Comparison of ENCODE assay signal across 17 cellular contexts in the genomic region with DNA sequence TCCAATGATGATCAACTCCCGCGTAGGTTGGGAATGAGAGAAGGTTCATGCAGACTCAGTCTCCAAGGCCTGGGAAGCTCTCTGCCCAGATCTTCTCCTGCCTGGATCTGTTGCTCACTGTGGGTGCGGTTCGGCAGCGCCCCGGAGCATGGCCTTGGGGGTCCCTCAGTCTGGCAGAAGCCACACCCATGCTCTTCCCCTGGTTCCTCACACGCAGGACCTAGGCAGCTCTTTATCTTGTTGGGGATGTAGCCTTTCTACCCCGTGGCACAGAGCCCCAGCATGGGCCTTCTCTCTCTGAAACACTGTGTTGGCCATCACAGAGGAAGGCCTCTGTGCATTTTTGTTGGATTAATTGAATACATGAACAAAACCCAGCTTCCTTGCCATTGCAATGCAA.
A peak's percentile ranks its signal among the peaks of the same experiment; 100 is the strongest.
DNase-seq lines count a peak whose midpoint lies in the region; ATAC-seq and TF ChIP-seq lines count a peak whose summit lies in the region.
"Had no signal": no experiment of that assay in that cellular context is flagged by ENCODE, and none has a peak within 500 bp of the region (broad histone marks: within the 10 kb centered on the region; RNA-seq: fewer than 3 reads in every experiment).

No MANE protein-coding gene starts in this region.

- ATAC-seq in left lobe of liver (no peak), HG03442 (IDR thresholded peaks at IDR 0.05; ENCODE audit: unreplicated experiment) (no peak)
- ATAC-seq: CD8-positive, alpha-beta T cell had no signal

- H3K4me1 ChIP-seq in osteoblast (ENCODE audit: insufficient read depth, low read length) (no peaks in the 10 kb centered on the region), transverse colon (peaks cover 0 to 14% (median 11%) of the 10 kb centered on the region in 4 donors), A673 (ENCODE audit: insufficient read depth, low read length, poor library complexity, severe bottlenecking) (no peaks in the 10 kb centered on the region)
- H3K4me1 ChIP-seq: BLaER1 treated with 17β-estradiol and CSF1 and Interleukin-3, amounts not matched to agents 10 nM and 100 nM had no signal

- in situ Hi-C loops in transverse colon (cut with MboI; ENCODE audit: low pct_ligation_motif_present in 1 of 4, low pct_unique_long_range_greater_than_20kb in 1 of 4, low sequenced_read_pairs in 3 of 4) = no loop called here
- in situ Hi-C loops in KBM-7 (cut with MboI; ENCODE audit: low pct_unique_long_range_greater_than_20kb, low sequenced_read_pairs) = no loop called here

- TF ChIP-seq CTCF in osteoblast (IDR thresholded peaks at IDR 0.05; ENCODE audit: extremely low read depth, low read depth, low read length) (no peak), transverse colon (IDR thresholded peaks at IDR 0.05) (no peak), A673 (conservative IDR thresholded peaks at IDR 0.05; ENCODE audit: low read depth, low read length) (no peak)

- H3K4me3 ChIP-seq in osteoblast (ENCODE audit: insufficient read depth, low read length) (no peak overlapping the region), transverse colon (no peak overlapping the region), A673 (ENCODE audit: low read depth, low read length, poor library complexity, severe bottlenecking) (no peak overlapping the region)
- H3K4me3 ChIP-seq: BLaER1 treated with 17β-estradiol and CSF1 and Interleukin-3, amounts not matched to agents 10 nM and 100 nM; GM23248 had no signal

- H3K27ac ChIP-seq in osteoblast (ENCODE audit: low read depth, low read length) = no peak overlapping the region
- H3K27ac ChIP-seq in transverse colon = no peak overlapping the region
- H3K27ac ChIP-seq in A673 (ENCODE audit: low read depth, low read length, poor library complexity, severe bottlenecking) = no peak overlapping the region
- H3K27ac ChIP-seq: 22Rv1; BLaER1 treated with 17β-estradiol and CSF1 and Interleukin-3, amounts not matched to agents 10 nM and 100 nM; GM23248; HL-60 had no signal

- no peaks in the 10 kb centered on the region for H3K79me2 ChIP-seq in osteoblast (ENCODE audit: insufficient read depth, low read length)

- no peaks in the 10 kb centered on the region for H4K20me1 ChIP-seq in osteoblast (ENCODE audit: insufficient read depth, low read length)
- H4K20me1 ChIP-seq: BLaER1 treated with 17β-estradiol and CSF1 and Interleukin-3, amounts not matched to agents 10 nM and 100 nM had no signal

- 82% methylated on average over 8 of the region's 8 CpGs; no CpG with 5 or more reads in 1 of the 2 donors for whole genome bisulfite sequencing in transverse colon (ENCODE audit: low coverage in 1 of 2), 2 donors

- TF ChIP-seq EP300 in transverse colon (IDR thresholded peaks at IDR 0.05; ENCODE audit: low read depth) = no peak

- H3K9me3 ChIP-seq in osteoblast (ENCODE audit: low read depth, low read length) (peaks cover 2% of the 10 kb centered on the region), transverse colon (no peaks in the 10 kb centered on the region), A673 (ENCODE audit: low read depth, low read length, poor library complexity, severe bottlenecking) (no peaks in the 10 kb centered on the region)
- H3K9me3 ChIP-seq: BLaER1 treated with 17β-estradiol and CSF1 and Interleukin-3, amounts not matched to agents 10 nM and 100 nM had no signal

- H3K27me3 ChIP-seq in osteoblast (ENCODE audit: insufficient read depth, low read length) (no peaks in the 10 kb centered on the region), transverse colon (no peaks in the 10 kb centered on the region), A673 (replicated peaks; ENCODE audit: insufficient read depth, low read depth, low read length, poor library complexity) (peaks cover 11% of the 10 kb centered on the region)
- H3K27me3 ChIP-seq: BLaER1 treated with 17β-estradiol and CSF1 and Interleukin-3, amounts not matched to agents 10 nM and 100 nM had no signal

- intact Hi-C loops in transverse colon (cut with DNase I; ENCODE audit: low total_unique reads) = no loop called here
- intact Hi-C loops in A673 (cut with micrococcal nuclease; ENCODE audit: unreplicated experiment) = no loop called here

- no peak for TF ChIP-seq POLR2A in transverse colon (IDR thresholded peaks at IDR 0.05)

- H2AFZ ChIP-seq in osteoblast (ENCODE audit: low read length) = no peak overlapping the region
- H2AFZ ChIP-seq: GM23248 had no signal

- H3K36me3 ChIP-seq in osteoblast (ENCODE audit: insufficient read depth, low read length) (no peaks in the 10 kb centered on the region), transverse colon (no peaks in the 10 kb centered on the region), A673 (ENCODE audit: insufficient read depth, low read length, poor library complexity, severe bottlenecking) (no peaks in the 10 kb centered on the region)
- H3K36me3 ChIP-seq: BLaER1 treated with 17β-estradiol and CSF1 and Interleukin-3, amounts not matched to agents 10 nM and 100 nM had no signal

- BruUV-seq in A673 (replicated peaks; lab: Mats Ljungman, UMichigan) = no TSS peak

- DNase-seq in activated CD8-positive, alpha-beta memory T cell treated with anti-CD3 and anti-CD28 coated beads for 24 hours = peak; percentile 37
- DNase-seq in activated CD8-positive, alpha-beta memory T cell treated with anti-CD3 and anti-CD28 coated beads, Interleukin-2, amount 50 U/mL, for 48 hours = no peak
- DNase-seq in left lobe of liver (ENCODE audit: low spot score) = peak; percentile 16
- peak; percentile 17 for DNase-seq in osteoblast (ENCODE audit: insufficient read length, low spot score, missing footprints)
- peak; percentile 1 for DNase-seq in transverse colon
- no peak for DNase-seq in A673 (ENCODE audit: low spot score)
- no peak for DNase-seq in KBM-7
- DNase-seq: Calu3; CD8-positive, alpha-beta T cell; DMS79 treated with DMSO at 0.1 percent for 48 hours; GF-D8; GM23248; HCEC 1CT had no signal

- CTCF ChIA-PET in A673 (lab: Charles Lee) = no interaction called here

- POLR2A ChIA-PET in A673 (lab: Charles Lee; ENCODE audit: low non-redundant PET) = no interaction called here

- no peak overlapping the region for H3K4me2 ChIP-seq in osteoblast (ENCODE audit: insufficient read depth, low read length)
- H3K4me2 ChIP-seq: BLaER1 treated with 17β-estradiol and CSF1 and Interleukin-3, amounts not matched to agents 10 nM and 100 nM had no signal

Comparison
In these comparisons a context has a peak if more than half of its experiments do, and no peak if none do; other contexts are left out.
1. DNase-seq: peak in activated CD8-positive, alpha-beta memory T cell treated with anti-CD3 and anti-CD28 coated beads for 24 hours (single experiment), left lobe of liver (single experiment), osteoblast (single experiment) and transverse colon (single experiment); none in activated CD8-positive, alpha-beta memory T cell treated with anti-CD3 and anti-CD28 coated beads, Interleukin-2, amount 50 U/mL, for 48 hours (single experiment), A673 (single experiment) and KBM-7 (single experiment).